In the genomic region with DNA sequence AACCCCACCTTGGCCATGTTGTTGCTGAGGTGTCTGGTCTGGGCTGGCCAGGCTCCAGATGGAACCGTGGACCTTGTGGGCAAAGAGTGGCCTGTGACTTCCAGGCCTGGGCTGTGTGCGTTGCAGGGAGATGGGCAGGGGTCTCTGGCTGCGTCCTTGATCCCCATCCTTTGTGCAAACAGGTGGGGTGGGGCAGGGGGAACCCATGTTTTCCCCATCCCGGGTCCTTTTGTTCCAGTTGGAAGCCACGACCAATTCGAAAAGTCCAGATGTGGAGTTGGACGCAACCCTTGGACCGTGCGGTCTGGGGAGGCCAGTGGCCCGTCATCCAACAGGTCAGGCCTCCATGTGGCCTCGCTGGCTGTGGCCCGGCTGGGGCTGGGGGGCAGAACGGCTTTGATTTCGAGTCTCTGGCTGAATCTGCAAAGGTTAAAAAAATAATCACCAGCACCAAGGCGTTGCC, we compare ENCODE assay signal across 1 cellular context.
A peak's percentile ranks its signal among the peaks of the same experiment; 100 is the strongest.
TF ChIP-seq lines count a peak whose summit lies in the region.

No MANE protein-coding gene starts in this region.

TF ChIP-seq in HepG2, 621 proteins besides CTCF, POLR2A, EP300 and RAD21 (continued from another document and continues in another):
- TF ChIP-seq, protein P1, sequence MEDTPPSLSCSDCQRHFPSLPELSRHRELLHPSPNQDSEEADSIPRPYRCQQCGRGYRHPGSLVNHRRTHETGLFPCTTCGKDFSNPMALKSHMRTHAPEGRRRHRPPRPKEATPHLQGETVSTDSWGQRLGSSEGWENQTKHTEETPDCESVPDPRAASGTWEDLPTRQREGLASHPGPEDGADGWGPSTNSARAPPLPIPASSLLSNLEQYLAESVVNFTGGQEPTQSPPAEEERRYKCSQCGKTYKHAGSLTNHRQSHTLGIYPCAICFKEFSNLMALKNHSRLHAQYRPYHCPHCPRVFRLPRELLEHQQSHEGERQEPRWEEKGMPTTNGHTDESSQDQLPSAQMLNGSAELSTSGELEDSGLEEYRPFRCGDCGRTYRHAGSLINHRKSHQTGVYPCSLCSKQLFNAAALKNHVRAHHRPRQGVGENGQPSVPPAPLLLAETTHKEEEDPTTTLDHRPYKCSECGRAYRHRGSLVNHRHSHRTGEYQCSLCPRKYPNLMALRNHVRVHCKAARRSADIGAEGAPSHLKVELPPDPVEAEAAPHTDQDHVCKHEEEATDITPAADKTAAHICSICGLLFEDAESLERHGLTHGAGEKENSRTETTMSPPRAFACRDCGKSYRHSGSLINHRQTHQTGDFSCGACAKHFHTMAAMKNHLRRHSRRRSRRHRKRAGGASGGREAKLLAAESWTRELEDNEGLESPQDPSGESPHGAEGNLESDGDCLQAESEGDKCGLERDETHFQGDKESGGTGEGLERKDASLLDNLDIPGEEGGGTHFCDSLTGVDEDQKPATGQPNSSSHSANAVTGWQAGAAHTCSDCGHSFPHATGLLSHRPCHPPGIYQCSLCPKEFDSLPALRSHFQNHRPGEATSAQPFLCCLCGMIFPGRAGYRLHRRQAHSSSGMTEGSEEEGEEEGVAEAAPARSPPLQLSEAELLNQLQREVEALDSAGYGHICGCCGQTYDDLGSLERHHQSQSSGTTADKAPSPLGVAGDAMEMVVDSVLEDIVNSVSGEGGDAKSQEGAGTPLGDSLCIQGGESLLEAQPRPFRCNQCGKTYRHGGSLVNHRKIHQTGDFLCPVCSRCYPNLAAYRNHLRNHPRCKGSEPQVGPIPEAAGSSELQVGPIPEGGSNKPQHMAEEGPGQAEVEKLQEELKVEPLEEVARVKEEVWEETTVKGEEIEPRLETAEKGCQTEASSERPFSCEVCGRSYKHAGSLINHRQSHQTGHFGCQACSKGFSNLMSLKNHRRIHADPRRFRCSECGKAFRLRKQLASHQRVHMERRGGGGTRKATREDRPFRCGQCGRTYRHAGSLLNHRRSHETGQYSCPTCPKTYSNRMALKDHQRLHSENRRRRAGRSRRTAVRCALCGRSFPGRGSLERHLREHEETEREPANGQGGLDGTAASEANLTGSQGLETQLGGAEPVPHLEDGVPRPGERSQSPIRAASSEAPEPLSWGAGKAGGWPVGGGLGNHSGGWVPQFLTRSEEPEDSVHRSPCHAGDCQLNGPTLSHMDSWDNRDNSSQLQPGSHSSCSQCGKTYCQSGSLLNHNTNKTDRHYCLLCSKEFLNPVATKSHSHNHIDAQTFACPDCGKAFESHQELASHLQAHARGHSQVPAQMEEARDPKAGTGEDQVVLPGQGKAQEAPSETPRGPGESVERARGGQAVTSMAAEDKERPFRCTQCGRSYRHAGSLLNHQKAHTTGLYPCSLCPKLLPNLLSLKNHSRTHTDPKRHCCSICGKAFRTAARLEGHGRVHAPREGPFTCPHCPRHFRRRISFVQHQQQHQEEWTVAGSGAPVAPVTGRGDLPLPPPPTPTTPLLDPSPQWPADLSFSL (CRISPR knock-in tag; IDR thresholded peaks at IDR 0.05) = 0 out of 2 replicates have a peak, but pooled peaks have one; percentile 20
- TF ChIP-seq KDM5B (CRISPR knock-in tag; IDR thresholded peaks at IDR 0.05; ENCODE audit: borderline replicate concordance) = 0 out of 2 replicates have a peak, but pooled peaks have one; percentile 27
- TF ChIP-seq HNRNPLL (IDR thresholded peaks at IDR 0.05; ENCODE audit: low read depth, low read length, poor library complexity, severe bottlenecking) = peak; percentile 30
- 0 out of 2 replicates have a peak, but pooled peaks have one; percentile 39 for TF ChIP-seq ZFY (CRISPR knock-in tag; IDR thresholded peaks at IDR 0.05)
- 0 out of 2 replicates have a peak, but pooled peaks have one; percentile 31 for TF ChIP-seq ZNF543 (CRISPR knock-in tag; IDR thresholded peaks at IDR 0.05)
- TF ChIP-seq NAIF1 (CRISPR knock-in tag; IDR thresholded peaks at IDR 0.05; ENCODE audit: borderline replicate concordance) = no peak
- no peak for TF ChIP-seq ZNF530 (CRISPR knock-in tag; IDR thresholded peaks at IDR 0.05; ENCODE audit: low read depth)
- peak; percentile 9; the same call in 1 of the 2 replicates for TF ChIP-seq TFDP1 (CRISPR knock-in tag; IDR thresholded peaks at IDR 0.05; ENCODE audit: borderline replicate concordance)
- peak; percentile 49; the same call in 1 of the 2 replicates for TF ChIP-seq ESRRA (CRISPR knock-in tag; IDR thresholded peaks at IDR 0.05; ENCODE audit: low read depth)
- no peak for TF ChIP-seq ZNF576 (CRISPR knock-in tag; IDR thresholded peaks at IDR 0.05)
- TF ChIP-seq ZNF790 (CRISPR knock-in tag; IDR thresholded peaks at IDR 0.05; ENCODE audit: borderline replicate concordance) = no peak
- TF ChIP-seq ZBED4 (CRISPR knock-in tag; IDR thresholded peaks at IDR 0.05; ENCODE audit: borderline replicate concordance) = peak; percentile 51; the same call in 1 of the 2 replicates
- TF ChIP-seq MAX (IDR thresholded peaks at IDR 0.05) = peak; percentile 48; the same call in 1 of the 2 replicates
- TF ChIP-seq ZSCAN29 (CRISPR knock-in tag; conservative IDR thresholded peaks at IDR 0.05) = 0 out of 2 replicates have a peak, but pooled peaks have one; percentile 43
- peak; percentile 97 for TF ChIP-seq ZBTB7A (CRISPR knock-in tag; IDR thresholded peaks at IDR 0.05)
- no peak for TF ChIP-seq RCOR2 (CRISPR knock-in tag; IDR thresholded peaks at IDR 0.05)
- TF ChIP-seq ZNF317 (CRISPR knock-in tag; IDR thresholded peaks at IDR 0.05) = peak; percentile 91
- no peak for TF ChIP-seq ZNF20 (CRISPR knock-in tag; IDR thresholded peaks at IDR 0.05)
- peak; percentile 54 for TF ChIP-seq ZFX (CRISPR knock-in tag; IDR thresholded peaks at IDR 0.05; ENCODE audit: low read depth)
- no peak for TF ChIP-seq SOX6 (IDR thresholded peaks at IDR 0.05)
- peak; percentile 66 for TF ChIP-seq SOX6 (CRISPR knock-in tag; IDR thresholded peaks at IDR 0.05)
- peak; percentile 12; the same call in 1 of the 2 replicates for TF ChIP-seq ZNF768 (CRISPR knock-in tag; IDR thresholded peaks at IDR 0.05)
- TF ChIP-seq HNF4A (CRISPR knock-in tag; IDR thresholded peaks at IDR 0.05) = peak; percentile 77
- no peak for TF ChIP-seq SPEN (CRISPR knock-in tag; IDR thresholded peaks at IDR 0.05; ENCODE audit: low read depth)
- TF ChIP-seq ZNF652 (CRISPR knock-in tag; IDR thresholded peaks at IDR 0.05; ENCODE audit: borderline replicate concordance, low read depth) = no peak
- peak; percentile 64 for TF ChIP-seq PAXIP1 (CRISPR knock-in tag; conservative IDR thresholded peaks at IDR 0.05)
- 0 out of 2 replicates have a peak, but pooled peaks have one; percentile 15 for TF ChIP-seq JUND (CRISPR knock-in tag; IDR thresholded peaks at IDR 0.05)
- no peak for TF ChIP-seq NBN (conservative IDR thresholded peaks at IDR 0.05)
- TF ChIP-seq ZNF678 (CRISPR knock-in tag; IDR thresholded peaks at IDR 0.05) = no peak
- 0 out of 2 replicates have a peak, but pooled peaks have one; percentile 8 for TF ChIP-seq TRIM24 (CRISPR knock-in tag; IDR thresholded peaks at IDR 0.05)
- peak; percentile 55; the same call in 1 of the 2 replicates for TF ChIP-seq SALL1 (CRISPR knock-in tag; IDR thresholded peaks at IDR 0.05)
- no peak for TF ChIP-seq SP2 (CRISPR knock-in tag; IDR thresholded peaks at IDR 0.05)
- TF ChIP-seq, protein P2, sequence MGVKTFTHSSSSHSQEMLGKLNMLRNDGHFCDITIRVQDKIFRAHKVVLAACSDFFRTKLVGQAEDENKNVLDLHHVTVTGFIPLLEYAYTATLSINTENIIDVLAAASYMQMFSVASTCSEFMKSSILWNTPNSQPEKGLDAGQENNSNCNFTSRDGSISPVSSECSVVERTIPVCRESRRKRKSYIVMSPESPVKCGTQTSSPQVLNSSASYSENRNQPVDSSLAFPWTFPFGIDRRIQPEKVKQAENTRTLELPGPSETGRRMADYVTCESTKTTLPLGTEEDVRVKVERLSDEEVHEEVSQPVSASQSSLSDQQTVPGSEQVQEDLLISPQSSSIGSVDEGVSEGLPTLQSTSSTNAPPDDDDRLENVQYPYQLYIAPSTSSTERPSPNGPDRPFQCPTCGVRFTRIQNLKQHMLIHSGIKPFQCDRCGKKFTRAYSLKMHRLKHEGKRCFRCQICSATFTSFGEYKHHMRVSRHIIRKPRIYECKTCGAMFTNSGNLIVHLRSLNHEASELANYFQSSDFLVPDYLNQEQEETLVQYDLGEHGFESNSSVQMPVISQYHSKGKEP (CRISPR knock-in tag; IDR thresholded peaks at IDR 0.05) = no peak
- TF ChIP-seq LCORL (IDR thresholded peaks at IDR 0.05) = no peak
- peak; percentile 85 for TF ChIP-seq LCORL (CRISPR knock-in tag; IDR thresholded peaks at IDR 0.05)
- TF ChIP-seq PAWR (CRISPR knock-in tag; IDR thresholded peaks at IDR 0.05; ENCODE audit: borderline replicate concordance) = 0 out of 2 replicates have a peak, but pooled peaks have one; percentile 49
- TF ChIP-seq YEATS4 (CRISPR knock-in tag; IDR thresholded peaks at IDR 0.05; ENCODE audit: borderline replicate concordance) = 0 out of 2 replicates have a peak, but pooled peaks have one; percentile 21
- TF ChIP-seq MYC (CRISPR knock-in tag; IDR thresholded peaks at IDR 0.05; ENCODE audit: borderline replicate concordance) = peak; percentile 57; the same call in 1 of the 2 replicates
- peak; percentile 30; the same call in 1 of the 2 replicates for TF ChIP-seq HDAC2 (CRISPR knock-in tag; IDR thresholded peaks at IDR 0.05)
- TF ChIP-seq ZNF800 (CRISPR knock-in tag; IDR thresholded peaks at IDR 0.05) = no peak
- no peak for TF ChIP-seq FOXK2 (IDR thresholded peaks at IDR 0.05)
- peak; percentile 45; the same call in 1 of the 2 replicates for TF ChIP-seq PHF8 (CRISPR knock-in tag; IDR thresholded peaks at IDR 0.05)
